3 cellular contexts compared by ENCODE assay signal in genomic region chr20:61173267-61173666, GRCh38.
TF ChIP-seq lines count a peak whose summit lies in the region.

No MANE protein-coding gene starts in this region.

TF ChIP-seq in HEK293T, 16 proteins besides CTCF, POLR2A, EP300 and RAD21 (continued from another document):
- TF ChIP-seq FOXK2 (IDR thresholded peaks at IDR 0.05): no peak
- TF ChIP-seq PKNOX1 (IDR thresholded peaks at IDR 0.05): peak; percentile 40

TF ChIP-seq in IMR-90, 13 proteins besides CTCF, POLR2A, EP300 and RAD21:
- TF ChIP-seq CEBPB (IDR thresholded peaks at IDR 0.05; ENCODE audit: low read depth, low read length): no peak
- no peak for TF ChIP-seq NFE2L2 (IDR thresholded peaks at IDR 0.05; ENCODE audit: low read depth, low read length)
- no peak for TF ChIP-seq BHLHE40 (IDR thresholded peaks at IDR 0.05; ENCODE audit: low read depth, low read length)
- no peak for TF ChIP-seq MAZ (IDR thresholded peaks at IDR 0.05; ENCODE audit: borderline replicate concordance, low read depth, low read length)
- TF ChIP-seq RFX5 (IDR thresholded peaks at IDR 0.05; ENCODE audit: low read depth, low read length): no peak
- no peak for TF ChIP-seq FOS (IDR thresholded peaks at IDR 0.05; ENCODE audit: low read depth, low read length)
- TF ChIP-seq RCOR1 (IDR thresholded peaks at IDR 0.05; ENCODE audit: insufficient replicate concordance, low read length): no peak
- TF ChIP-seq, protein P1, sequence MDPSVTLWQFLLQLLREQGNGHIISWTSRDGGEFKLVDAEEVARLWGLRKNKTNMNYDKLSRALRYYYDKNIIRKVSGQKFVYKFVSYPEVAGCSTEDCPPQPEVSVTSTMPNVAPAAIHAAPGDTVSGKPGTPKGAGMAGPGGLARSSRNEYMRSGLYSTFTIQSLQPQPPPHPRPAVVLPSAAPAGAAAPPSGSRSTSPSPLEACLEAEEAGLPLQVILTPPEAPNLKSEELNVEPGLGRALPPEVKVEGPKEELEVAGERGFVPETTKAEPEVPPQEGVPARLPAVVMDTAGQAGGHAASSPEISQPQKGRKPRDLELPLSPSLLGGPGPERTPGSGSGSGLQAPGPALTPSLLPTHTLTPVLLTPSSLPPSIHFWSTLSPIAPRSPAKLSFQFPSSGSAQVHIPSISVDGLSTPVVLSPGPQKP (IDR thresholded peaks at IDR 0.05; ENCODE audit: borderline replicate concordance, low read depth, low read length): no peak
- no peak for TF ChIP-seq USF2 (IDR thresholded peaks at IDR 0.05; ENCODE audit: low read depth, low read length)
- TF ChIP-seq MAFK (IDR thresholded peaks at IDR 0.05; ENCODE audit: low read depth, low read length): no peak
- TF ChIP-seq CHD1 (IDR thresholded peaks at IDR 0.05; ENCODE audit: low read depth, low read length): no peak

TF ChIP-seq in H1, 55 proteins besides CTCF, POLR2A, EP300 and RAD21:
- TF ChIP-seq SIN3A (conservative IDR thresholded peaks at IDR 0.05 in 1 of 2, IDR thresholded peaks at IDR 0.05 in 1 of 2; ENCODE audit: low read depth in 1 of 2, low read length in 2 of 2) (no peak), KDM5A (IDR thresholded peaks at IDR 0.05; ENCODE audit: low read length) (no peak)
